ENCODE assay signal across 14 cellular contexts in genomic region chr6:75752365-75752764, GRCh38. TPM values are rescaled to one million over a fixed set of nuclear protein-coding genes. Genes with fewer than 3 reads are reported as not detected.
DNase-seq lines count a peak whose midpoint lies in the region; ATAC-seq, FAIRE-seq and TF ChIP-seq lines count a peak whose summit lies in the region.
"Had no signal": no experiment of that assay in that cellular context is flagged by ENCODE, and none has a peak within 500 bp of the region (broad histone marks: within the 10 kb centered on the region; RNA-seq: fewer than 3 reads in every experiment).

No MANE protein-coding gene starts in this region.

- no peak overlapping the region for H2AFZ ChIP-seq in hepatocyte

- DNase-seq in HT-29 (ENCODE audit: low spot score) (peak; percentile 45), hepatocyte (ENCODE audit: low spot score) (peak; percentile 36), small intestine (peak; percentile 36), kidney glomerular epithelial cell (lab: John Stamatoyannopoulos, UW) (no peak), mucosa of descending colon (no peak), left lobe of liver (ENCODE audit: low spot score) (no peak)
- DNase-seq: activated naive CD4-positive, alpha-beta T cell treated with Interleukin-2 at 50 U/mL for 16 hours; body of pancreas; DMS153 had no signal

- peaks cover 18% of the 10 kb centered on the region for H3K4me1 ChIP-seq in hepatocyte (ENCODE audit: insufficient read depth)
- no peaks in the 10 kb centered on the region for H3K4me1 ChIP-seq in small intestine (ENCODE audit: control insufficient read depth in 2 of 2, insufficient read depth in 1 of 2, low read depth in 1 of 2, low read length in 1 of 2)
- H3K4me1 ChIP-seq in mucosa of descending colon (ENCODE audit: low read depth), result peaks cover 6% of the 10 kb centered on the region

- peak overlapping the region; percentile 98; the same call in 1 of the 2 replicates for H3K27ac ChIP-seq in VCaP
- peak overlapping the region; percentile 100 for H3K27ac ChIP-seq in hepatocyte
- H3K27ac ChIP-seq in small intestine (ENCODE audit: low read depth in 1 of 2, low read length in 1 of 2), result no peak overlapping the region
- H3K27ac ChIP-seq: BLaER1, body of pancreas, neutrophil, tibial nerve had no signal

- no peaks in the 10 kb centered on the region for H3K9me2 ChIP-seq in hepatocyte (replicated peaks; ENCODE audit: insufficient read depth)

- H3K9me3 ChIP-seq in hepatocyte (ENCODE audit: low read depth) (no peaks in the 10 kb centered on the region), small intestine (ENCODE audit: control insufficient read depth, low read depth) (no peaks in the 10 kb centered on the region), mucosa of descending colon (no peaks in the 10 kb centered on the region)
- H3K9me3 ChIP-seq: BLaER1, body of pancreas, neutrophil, tibial nerve had no signal

- H3K4me2 ChIP-seq in hepatocyte, result peak overlapping the region; percentile 71
- H3K4me2 ChIP-seq: BLaER1 had no signal

- WGBS in hepatocyte (ENCODE audit: low lambda C conversion rate, missing lambda C conversion rate), result 34% methylated on average over 3 of the region's 3 CpGs
- WGBS in small intestine, 3 donors, result 21 to 53% (median 22%) methylated on average over 3 of the region's 3 CpGs

- FAIRE-seq in small intestine (lab: Jason Lieb, UNC), result no peak

- no peaks in the 10 kb centered on the region for H4K20me1 ChIP-seq in hepatocyte (ENCODE audit: insufficient read depth, poor library complexity, severe bottlenecking)

- ATAC-seq in mucosa of descending colon (no peak), left lobe of liver (no peak), GM21447 (IDR thresholded peaks at IDR 0.05; ENCODE audit: unreplicated experiment) (no peak)
- ATAC-seq: body of pancreas had no signal

- H3K36me3 ChIP-seq in hepatocyte (replicated peaks; ENCODE audit: insufficient read depth, low read depth) (no peaks in the 10 kb centered on the region), small intestine (ENCODE audit: control insufficient read depth in 2 of 2, insufficient read depth in 2 of 2, low read length in 2 of 2) (no peaks in the 10 kb centered on the region), mucosa of descending colon (ENCODE audit: low read depth) (no peaks in the 10 kb centered on the region)
- H3K36me3 ChIP-seq: BLaER1, neutrophil, tibial nerve had no signal

- no peak for TF ChIP-seq CTCF in VCaP (conservative IDR thresholded peaks at IDR 0.05)
- TF ChIP-seq CTCF in hepatocyte (IDR thresholded peaks at IDR 0.05; ENCODE audit: poor library complexity), result no peak
- TF ChIP-seq CTCF in mucosa of descending colon (IDR thresholded peaks at IDR 0.05), result no peak

- intact Hi-C loops in mucosa of descending colon (cut with DNase I, micrococcal nuclease), result no loop called here

- H3K27me3 ChIP-seq in hepatocyte (no peaks in the 10 kb centered on the region), small intestine (ENCODE audit: control insufficient read depth in 2 of 2, insufficient read depth in 2 of 2, low read length in 2 of 2) (no peaks in the 10 kb centered on the region)
- H3K27me3 ChIP-seq: body of pancreas, tibial nerve had no signal

- H3K4me3 ChIP-seq in hepatocyte (no peak overlapping the region), small intestine (ENCODE audit: low read depth in 1 of 2, low read length in 2 of 2) (no peak overlapping the region), mucosa of descending colon (no peak overlapping the region)
- H3K4me3 ChIP-seq: BLaER1, body of pancreas, tibial nerve had no signal

- H3K79me2 ChIP-seq in hepatocyte, result peaks cover 70% of the 10 kb centered on the region

RNA-seq across cellular contexts. Expression of gene MYO6, which starts 3.3 kb away (rescaled TPM):
- 28.8 TPM in 2 replicates for total RNA-seq in HT-29 (2014; rRNA removed; shearing (Covaris generic))
- 68.4 and 71.1 TPM in 2 replicates for total RNA-seq in hepatocyte
- 39.8 and 56.3 TPM in 2 replicates for polyA plus RNA-seq in hepatocyte
- 100 to 1,000 TPM in 2 of 3 donors, 10 to 100 TPM in 1; 43.7 to 140 (median 105) TPM for polyA plus RNA-seq in small intestine
- total RNA-seq in mucosa of descending colon, result 10 to 100 TPM; 37.6 to 69.2 (median 59.7) TPM
- total RNA-seq in left lobe of liver, result 15.3 TPM

Comparison
In these comparisons a context has a peak if more than half of its experiments do, and no peak if none do; other contexts are left out.
1. DNase-seq: peak in HT-29 (single experiment), hepatocyte (single experiment) and small intestine (single experiment); none in kidney glomerular epithelial cell (single experiment), mucosa of descending colon (0 of 3) and left lobe of liver (single experiment).
2. H3K27ac ChIP-seq: peak in VCaP (single experiment) and hepatocyte (single experiment); none in small intestine (0 of 2).